8 cellular contexts compared by ENCODE assay signal in the genomic region with DNA sequence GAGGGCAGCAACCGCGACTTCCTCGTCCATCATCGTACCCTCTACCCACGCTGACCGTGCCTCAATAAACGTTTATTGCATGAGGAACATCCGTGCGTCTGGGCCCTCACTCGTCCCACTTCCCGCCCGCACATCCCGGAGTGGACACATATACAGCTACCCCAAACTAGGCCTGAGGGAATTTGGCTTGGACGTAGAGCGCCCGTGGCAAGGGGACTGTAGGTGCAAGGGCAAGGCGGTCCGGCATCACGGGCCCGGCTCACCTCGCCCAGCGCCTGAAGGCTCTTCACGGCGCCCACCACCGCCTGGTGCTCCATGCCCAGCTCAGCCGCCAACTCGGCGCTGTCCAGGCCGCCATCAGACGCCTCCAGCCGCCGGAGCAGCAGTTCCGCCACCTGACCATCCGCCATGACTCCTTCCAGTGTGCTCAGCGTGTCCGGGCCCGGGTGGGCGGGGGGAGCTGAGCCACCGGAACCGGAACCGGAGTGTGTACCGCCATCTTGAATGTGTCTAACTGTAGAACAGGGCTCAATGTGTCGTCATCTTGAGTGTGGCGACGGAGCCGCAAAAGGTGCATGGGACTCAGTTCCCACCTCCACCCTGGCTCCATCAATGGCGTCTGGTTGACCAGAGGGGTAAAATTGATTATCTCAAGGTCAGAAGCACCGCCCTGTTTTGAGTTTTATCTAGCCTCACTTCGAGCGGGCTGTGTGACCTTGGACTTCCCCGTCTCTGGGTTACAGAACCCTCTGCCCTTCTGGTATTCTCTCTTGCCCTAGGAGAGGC.
A peak's percentile ranks its signal among the peaks of the same experiment; 100 is the strongest.
DNase-seq lines count a peak whose midpoint lies in the region; ATAC-seq and TF ChIP-seq lines count a peak whose summit lies in the region.

A gene (minus strand): TSS at position 425 of the 786 bp plus-strand sequence. CDS start 15 bp downstream, at position 410.

- H3K36me3 ChIP-seq in HUES6 (ENCODE audit: control insufficient read depth, insufficient read depth, low read length): peaks cover 29% of the 10 kb centered on the region
- peaks cover 27% of the 10 kb centered on the region for H3K36me3 ChIP-seq in OCI-LY3 (replicated peaks; ENCODE audit: low read depth, low read length)

- H4K20me1 ChIP-seq in OCI-LY3 (ENCODE audit: insufficient read depth, low read length): peaks cover 12% of the 10 kb centered on the region; the same call in 1 of the 2 replicates

- H3K27ac ChIP-seq in HUES6 (ENCODE audit: low read depth, low read length): peak within 1 kb of the TSS; percentile 31; the same call in 1 of the 2 replicates
- H3K27ac ChIP-seq in OCI-LY3 (ENCODE audit: low read length): peak within 1 kb of the TSS; percentile 53

- peak within 1 kb of the TSS; percentile 80 for H2AFZ ChIP-seq in OCI-LY3 (ENCODE audit: low read depth, low read length)

- peaks cover 46% of the 10 kb centered on the region for H3K79me2 ChIP-seq in OCI-LY3 (ENCODE audit: low read length)

- H3K4me3 ChIP-seq in AG09309 (ENCODE audit: control insufficient read depth, low read depth, low read length) (peak within 1 kb of the TSS; percentile 89), HUES6 (ENCODE audit: low read depth, low read length) (peak within 1 kb of the TSS; percentile 96), OCI-LY3 (ENCODE audit: low read length) (peak within 1 kb of the TSS; percentile 84)

- H3K9ac ChIP-seq in HUES6 (ENCODE audit: low read length) (peak within 1 kb of the TSS; percentile 91), OCI-LY3 (ENCODE audit: low read length) (peak within 1 kb of the TSS; percentile 85)

- ATAC-seq in GM19023 (IDR thresholded peaks at IDR 0.05; ENCODE audit: unreplicated experiment): peak; percentile 44

- peaks cover 20% of the 10 kb centered on the region for H3K4me1 ChIP-seq in HUES6 (ENCODE audit: control insufficient read depth, insufficient read depth, low read length)
- peaks cover 37% of the 10 kb centered on the region for H3K4me1 ChIP-seq in OCI-LY3 (ENCODE audit: low read length)

- DNase-seq in AG09309 (ENCODE audit: low read depth): no peak
- DNase-seq in activated T-cell treated with anti-CD3 and anti-CD28 coated beads for 1 hour (ENCODE audit: low read depth): peak; percentile 74
- peak; percentile 85 for DNase-seq in epidermal melanocyte (ENCODE audit: insufficient read length, low spot score)
- peak; percentile 97 for DNase-seq in midbrain (lab: John Stamatoyannopoulos, UW)
- DNase-seq in stimulated activated CD8-positive, alpha-beta memory T cell treated with anti-CD3 and anti-CD28 coated beads, Interleukin-15, amount 100 ng/mL, for 48 hours (ENCODE audit: low read depth in 2 of 2): peak; percentile 84 to 87

- peak within 1 kb of the TSS; percentile 83 for H3K4me2 ChIP-seq in OCI-LY3 (ENCODE audit: low read length)

- TF ChIP-seq CTCF in AG09309 (IDR thresholded peaks at IDR 0.05; ENCODE audit: control insufficient read depth, insufficient read depth, low read depth, low read length, missing control alignments) (no peak), OCI-LY3 (IDR thresholded peaks at IDR 0.05; ENCODE audit: low read depth, low read length) (no peak)

- H3K9me3 ChIP-seq in HUES6 (ENCODE audit: control insufficient read depth, insufficient read depth, low read depth, low read length) (no peaks in the 10 kb centered on the region), OCI-LY3 (ENCODE audit: insufficient read depth, low read length) (no peaks in the 10 kb centered on the region)

- no peaks in the 10 kb centered on the region for H3K27me3 ChIP-seq in HUES6 (ENCODE audit: control insufficient read depth, insufficient read depth, low read length)
- no peaks in the 10 kb centered on the region for H3K27me3 ChIP-seq in OCI-LY3 (ENCODE audit: low read depth, low read length)
